In genomic region chr19:30069535-30070197, GRCh38 we compare ENCODE assay signal across 1 cellular context.
TF ChIP-seq lines count a peak whose summit lies in the region.

No MANE protein-coding gene starts in this region.

TF ChIP-seq in HEK293, 187 proteins besides CTCF, POLR2A, EP300 and RAD21 (continued from another document):
- no peak for TF ChIP-seq ZBTB44 (tag by site-specific recombination; IDR thresholded peaks at IDR 0.05)
- TF ChIP-seq ZEB2 (tag by site-specific recombination; IDR thresholded peaks at IDR 0.05): no peak
- TF ChIP-seq ZNF558 (tag by site-specific recombination; IDR thresholded peaks at IDR 0.05): no peak
- peak; percentile 78 for TF ChIP-seq ZNF629 (tag by site-specific recombination; IDR thresholded peaks at IDR 0.05)
- no peak for TF ChIP-seq ZNF704 (tag by site-specific recombination; IDR thresholded peaks at IDR 0.05)
- TF ChIP-seq ZBTB49 (tag by site-specific recombination; IDR thresholded peaks at IDR 0.05; ENCODE audit: low read depth): no peak
- TF ChIP-seq WT1 (tag by site-specific recombination; IDR thresholded peaks at IDR 0.05): no peak
- no peak for TF ChIP-seq ZNF211 (tag by site-specific recombination; IDR thresholded peaks at IDR 0.05; ENCODE audit: low read depth)
- TF ChIP-seq MEIS1 (CRISPR knock-in tag; IDR thresholded peaks at IDR 0.05; ENCODE audit: borderline replicate concordance): no peak
- no peak for TF ChIP-seq ZNF596 (tag by site-specific recombination; IDR thresholded peaks at IDR 0.05)
- TF ChIP-seq ZNF624 (tag by site-specific recombination; IDR thresholded peaks at IDR 0.05): no peak
- TF ChIP-seq ZBTB21 (tag by site-specific recombination; IDR thresholded peaks at IDR 0.05): peak; percentile 55; the same call in 1 of the 2 replicates
- TF ChIP-seq ZNF626 (tag by site-specific recombination; IDR thresholded peaks at IDR 0.05): no peak
- no peak for TF ChIP-seq ZBTB7A (tag by site-specific recombination; IDR thresholded peaks at IDR 0.05; ENCODE audit: low read depth)
- TF ChIP-seq ZNF354C (tag by site-specific recombination; IDR thresholded peaks at IDR 0.05; ENCODE audit: borderline replicate concordance, low read depth): no peak
- 0 out of 2 replicates have a peak, but pooled peaks have one; percentile 17 for TF ChIP-seq PATZ1 (tag by site-specific recombination; IDR thresholded peaks at IDR 0.05)
- no peak for TF ChIP-seq ZNF350 (tag by site-specific recombination; IDR thresholded peaks at IDR 0.05)
- no peak for TF ChIP-seq ZNF837 (tag by site-specific recombination; IDR thresholded peaks at IDR 0.05)
- TF ChIP-seq ZFP41 (tag by site-specific recombination; IDR thresholded peaks at IDR 0.05; ENCODE audit: borderline replicate concordance): no peak
- no peak for TF ChIP-seq ZNF426 (tag by site-specific recombination; IDR thresholded peaks at IDR 0.05)
- no peak for TF ChIP-seq ZNF433 (tag by site-specific recombination; IDR thresholded peaks at IDR 0.05; ENCODE audit: low read depth)
- TF ChIP-seq ZIC2 (tag by site-specific recombination; IDR thresholded peaks at IDR 0.05): peak; percentile 74
- TF ChIP-seq ZNF513 (tag by site-specific recombination; IDR thresholded peaks at IDR 0.05): no peak
- TF ChIP-seq ZNF16 (tag by site-specific recombination; IDR thresholded peaks at IDR 0.05; ENCODE audit: low read depth): no peak
- TF ChIP-seq ZNF623 (tag by site-specific recombination; IDR thresholded peaks at IDR 0.05): no peak
- TF ChIP-seq ZNF311 (tag by site-specific recombination; IDR thresholded peaks at IDR 0.05; ENCODE audit: borderline replicate concordance): no peak
- TF ChIP-seq ZNF76 (tag by site-specific recombination; IDR thresholded peaks at IDR 0.05; ENCODE audit: borderline replicate concordance, low read depth): no peak
- no peak for TF ChIP-seq ZNF660 (tag by site-specific recombination; IDR thresholded peaks at IDR 0.05)
- no peak for TF ChIP-seq ZNF280C (tag by site-specific recombination; IDR thresholded peaks at IDR 0.05)
- TF ChIP-seq ZNF37A (tag by site-specific recombination; IDR thresholded peaks at IDR 0.05): no peak
